ENCODE assay signal across 8 cellular contexts in genomic region chr15:39934415-39935044, GRCh38. TPM values are rescaled to one million over a fixed set of nuclear protein-coding genes. Genes with fewer than 3 reads are reported as not detected.
A peak's percentile ranks its signal among the peaks of the same experiment; 100 is the strongest.
DNase-seq lines count a peak whose midpoint lies in the region; ATAC-seq and TF ChIP-seq lines count a peak whose summit lies in the region.

No MANE protein-coding gene starts in this region.

- TSS peak; percentile 59 for BruUV-seq in PC-9 (replicated peaks; lab: Mats Ljungman, UMichigan)

- no peak for TF ChIP-seq POLR2A in tibial nerve (IDR thresholded peaks at IDR 0.05)

- intact Hi-C loops in PC-9 (cut with micrococcal nuclease; ENCODE audit: unreplicated experiment) = loop anchor here (5.0 to 10.0 kb wide), 2 partner anchors 152 to 1230 kb away; partner anchors contain the start of gene FSIP1
- intact Hi-C loops in colonic mucosa (cut with DNase I) = no loop called here

- POLR2A ChIA-PET in activated CD4-positive, alpha-beta T cell treated with anti-CD3 and anti-CD28 coated beads, Interleukin-2, amount 10 ng/mL, durations not matched to agents 7 days and 5 days (lab: Charles Lee) = interaction anchor here (1.0 kb wide), 1 partner anchor 22 kb away, joined by 4 read pairs; no protein-coding TSS in a partner anchor
- POLR2A ChIA-PET in PC-9 (lab: Charles Lee; ENCODE audit: unreplicated experiment) = interaction anchor here (0.6 to 0.7 kb wide), 3 partner anchors 104 to 933 kb away, joined by 3 to 5 read pairs (median 5); no protein-coding TSS in a partner anchor

- peaks cover 26% of the 10 kb centered on the region for H3K36me3 Mint-ChIP-seq in activated CD4-positive, alpha-beta T cell treated with anti-CD3 and anti-CD28 coated beads, Interleukin-2, amount 10 ng/mL, durations not matched to agents 7 days and 5 days (ENCODE audit: low read depth)

- H3K4me2 ChIP-seq in PC-9 = peak overlapping the region; percentile 84

- H3K4me3 Mint-ChIP-seq in activated CD4-positive, alpha-beta T cell treated with anti-CD3 and anti-CD28 coated beads, Interleukin-2, amount 10 ng/mL, durations not matched to agents 7 days and 5 days = peak overlapping the region; percentile 84

- no peaks in the 10 kb centered on the region for H3K9me3 Mint-ChIP-seq in activated CD4-positive, alpha-beta T cell treated with anti-CD3 and anti-CD28 coated beads, Interleukin-2, amount 10 ng/mL, durations not matched to agents 7 days and 5 days

- no peak for TF ChIP-seq EP300 in tibial nerve (IDR thresholded peaks at IDR 0.05)

- ATAC-seq in GM21576 (IDR thresholded peaks at IDR 0.05; ENCODE audit: unreplicated experiment) = no peak

- peak overlapping the region; percentile 89 for H2AFZ ChIP-seq in PC-9

- H3F3A ChIP-seq in PC-9 (ENCODE audit: insufficient read depth, low read depth) = peaks cover 5% of the 10 kb centered on the region; the same call in 1 of the 2 replicates

- H3K27ac Mint-ChIP-seq in activated CD4-positive, alpha-beta T cell treated with anti-CD3 and anti-CD28 coated beads, Interleukin-2, amount 10 ng/mL, durations not matched to agents 7 days and 5 days = peak overlapping the region; percentile 87

- DNase-seq in activated CD4-positive, alpha-beta T cell treated with anti-CD3 and anti-CD28 coated beads, Interleukin-2, amount 10 ng/mL, durations not matched to agents 7 days and 5 days = peak; percentile 17
- no peak for DNase-seq in activated CD4-positive, alpha-beta T cell treated with anti-CD3 and anti-CD28 coated beads for 1 hour
- DNase-seq in PC-9 = peak in 1 of 2 experiments; percentile 8
- DNase-seq in colonic mucosa = peak; percentile 27
- DNase-seq in medulla oblongata (ENCODE audit: extremely low spot score) = peak; percentile 21
- no peak for DNase-seq in tibial nerve (ENCODE audit: low spot score in 2 of 2)
- no peak for DNase-seq in stimulated activated naive CD4-positive, alpha-beta T cell treated with Interleukin-2 at 50 U/mL for 16 hours (lab: John Stamatoyannopoulos, UW)

- peak overlapping the region; percentile 88 for H3K27ac ChIP-seq in PC-9
- peak overlapping the region; percentile 84 for H3K27ac ChIP-seq in colonic mucosa
- H3K27ac ChIP-seq in tibial nerve = peak overlapping the region; percentile 65 to 98 (median 87)

- CTCF ChIA-PET in activated CD4-positive, alpha-beta T cell treated with anti-CD3 and anti-CD28 coated beads, Interleukin-2, amount 10 ng/mL, durations not matched to agents 7 days and 5 days (lab: Charles Lee) = interaction anchor here (0.7 to 2.0 kb wide), 5 partner anchors 8 to 28 kb away, joined by 3 to 9 read pairs (median 3); no protein-coding TSS in a partner anchor
- CTCF ChIA-PET in PC-9 (lab: Charles Lee) = interaction anchor here (1.1 kb wide), 1 partner anchor 14 kb away, joined by 3 read pairs; no protein-coding TSS in a partner anchor

- H3K9ac ChIP-seq in colonic mucosa (ENCODE audit: low read depth in 2 of 2, low read length in 2 of 2) = peak overlapping the region; percentile 75 to 91

- TF ChIP-seq CTCF in PC-9 (conservative IDR thresholded peaks at IDR 0.05) (no peak), colonic mucosa (IDR thresholded peaks at IDR 0.05) (no peak), tibial nerve (IDR thresholded peaks at IDR 0.05) (no peak)

- peaks cover 27% of the 10 kb centered on the region for H3K79me2 ChIP-seq in PC-9 (ENCODE audit: low read depth)

- H3K4me3 ChIP-seq in PC-9 (peak overlapping the region; percentile 93), colonic mucosa (peak overlapping the region; percentile 66), tibial nerve (peak overlapping the region; percentile 72 to 84 (median 76))

- no peaks in the 10 kb centered on the region for H4K20me1 ChIP-seq in PC-9 (ENCODE audit: insufficient read depth)

- H3K9me3 ChIP-seq in PC-9 (ENCODE audit: insufficient read depth, low read depth) (no peaks in the 10 kb centered on the region), colonic mucosa (no peaks in the 10 kb centered on the region), tibial nerve (no peaks in the 10 kb centered on the region)

- H3K36me3 ChIP-seq in PC-9 (ENCODE audit: low read depth) = no peaks in the 10 kb centered on the region
- H3K36me3 ChIP-seq in colonic mucosa = no peaks in the 10 kb centered on the region
- no peaks in the 10 kb centered on the region for H3K36me3 ChIP-seq in tibial nerve

- H3K4me1 Mint-ChIP-seq in activated CD4-positive, alpha-beta T cell treated with anti-CD3 and anti-CD28 coated beads, Interleukin-2, amount 10 ng/mL, durations not matched to agents 7 days and 5 days = peaks cover 47% of the 10 kb centered on the region

- H3K27me3 Mint-ChIP-seq in activated CD4-positive, alpha-beta T cell treated with anti-CD3 and anti-CD28 coated beads, Interleukin-2, amount 10 ng/mL, durations not matched to agents 7 days and 5 days = peaks cover 5% of the 10 kb centered on the region

- WGBS in tibial nerve, 2 donors = 9 to 10% methylated on average over 11 of the region's 11 CpGs

- H3K27me3 ChIP-seq in PC-9 (ENCODE audit: insufficient read depth, low read depth) = no peaks in the 10 kb centered on the region
- H3K27me3 ChIP-seq in colonic mucosa = no peaks in the 10 kb centered on the region
- no peaks in the 10 kb centered on the region for H3K27me3 ChIP-seq in tibial nerve

- H3K9me2 ChIP-seq in PC-9 (ENCODE audit: insufficient read depth) = no peaks in the 10 kb centered on the region

- peaks cover 23% of the 10 kb centered on the region for H3K4me1 ChIP-seq in PC-9 (replicated peaks; ENCODE audit: insufficient read depth)
- H3K4me1 ChIP-seq in colonic mucosa = peaks cover 3% of the 10 kb centered on the region
- H3K4me1 ChIP-seq in tibial nerve = peaks cover 0 to 50% (median 22%) of the 10 kb centered on the region in 4 donors

RNA-seq across cellular contexts. Expression of gene EIF2AK4, which starts 0.6 kb away (rescaled TPM):
- 10 to 100 TPM; 26.5 to 29.9 TPM for total RNA-seq in activated CD4-positive, alpha-beta T cell treated with anti-CD3 and anti-CD28 coated beads, Interleukin-2, amount 10 ng/mL, durations not matched to agents 7 days and 5 days
- total RNA-seq in PC-9 (2021) (35.7 and 45.8 TPM in 2 replicates), colonic mucosa (10 to 100 TPM; 23.9 to 24.0 TPM), tibial nerve (10 to 100 TPM; 42.3 to 58.8 (median 54.1) TPM)

RNA-seq across cellular contexts. Expression of gene GPR176, which starts 14.5 kb away (rescaled TPM):
- not detected for total RNA-seq in activated CD4-positive, alpha-beta T cell treated with anti-CD3 and anti-CD28 coated beads, Interleukin-2, amount 10 ng/mL, durations not matched to agents 7 days and 5 days
- 4.2 and 4.7 TPM in 2 replicates for total RNA-seq in PC-9 (2021)
- 1 to 10 TPM in 1 of 2 donors, under 1 TPM in 1; 0.82 to 2.2 TPM for total RNA-seq in colonic mucosa
- total RNA-seq in tibial nerve = 10 to 100 TPM in 2 of 4 donors, 1 to 10 TPM in 2; 2.4 to 18.6 (median 9.1) TPM

Comparison
In these comparisons a context has a peak if more than half of its experiments do, and no peak if none do; other contexts are left out.
1. DNase-seq: peak in activated CD4-positive, alpha-beta T cell treated with anti-CD3 and anti-CD28 coated beads, Interleukin-2, amount 10 ng/mL, durations not matched to agents 7 days and 5 days (single experiment), colonic mucosa (single experiment) and medulla oblongata (single experiment); none in activated CD4-positive, alpha-beta T cell treated with anti-CD3 and anti-CD28 coated beads for 1 hour (single experiment), tibial nerve (0 of 2) and stimulated activated naive CD4-positive, alpha-beta T cell treated with Interleukin-2 at 50 U/mL for 16 hours (single experiment).
2. Peak in every context shown above with its lines, with median percentiles within 50 percentile points of each other: H3K27ac ChIP-seq and H3K4me3 ChIP-seq.